Comparison of ENCODE assay signal across 1 cellular context in the genomic region with DNA sequence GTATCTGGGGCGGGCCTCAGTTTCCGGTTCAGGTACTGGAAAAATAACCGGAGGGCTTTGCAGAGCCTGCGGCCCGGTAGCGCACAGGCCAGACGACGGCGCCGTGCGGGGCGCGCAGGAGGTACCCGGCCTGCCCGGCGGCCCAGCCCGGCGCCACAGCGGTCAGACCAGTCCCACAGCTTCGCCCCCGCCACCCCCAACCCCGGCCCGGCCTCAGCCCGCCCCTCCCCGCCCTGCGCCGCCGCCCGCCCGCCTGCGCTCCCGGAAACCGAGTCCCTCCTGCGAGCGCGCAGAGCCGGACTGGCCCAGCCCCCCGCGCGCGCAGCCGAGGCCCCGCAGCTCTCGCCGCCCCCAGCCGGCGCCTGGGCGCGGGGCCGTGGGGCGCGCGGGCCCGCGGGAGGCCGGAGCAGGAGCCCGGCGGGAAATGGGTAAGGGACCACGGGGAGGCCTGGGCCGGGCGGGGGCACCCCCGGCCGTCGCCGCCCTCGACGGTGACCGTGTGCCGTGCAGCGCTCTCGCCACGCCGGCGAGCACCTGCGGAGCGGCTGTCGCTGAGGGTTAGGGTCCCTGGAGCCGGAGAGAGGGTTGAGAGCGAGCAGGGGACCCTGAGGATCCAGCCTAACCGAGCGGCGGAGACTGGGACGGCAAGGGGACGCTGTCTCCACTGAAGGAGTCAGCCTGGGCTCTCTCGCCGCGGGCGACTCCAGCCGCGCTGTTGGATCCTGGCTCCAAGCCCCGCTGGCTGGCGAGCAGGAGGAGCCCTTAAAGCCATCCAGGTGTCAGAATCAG.
TF ChIP-seq lines count a peak whose summit lies in the region.

No MANE protein-coding gene starts in this region.

TF ChIP-seq in HepG2, 621 proteins besides CTCF, POLR2A, EP300 and RAD21 (continued from another document and continues in another):
- TF ChIP-seq, protein P1, sequence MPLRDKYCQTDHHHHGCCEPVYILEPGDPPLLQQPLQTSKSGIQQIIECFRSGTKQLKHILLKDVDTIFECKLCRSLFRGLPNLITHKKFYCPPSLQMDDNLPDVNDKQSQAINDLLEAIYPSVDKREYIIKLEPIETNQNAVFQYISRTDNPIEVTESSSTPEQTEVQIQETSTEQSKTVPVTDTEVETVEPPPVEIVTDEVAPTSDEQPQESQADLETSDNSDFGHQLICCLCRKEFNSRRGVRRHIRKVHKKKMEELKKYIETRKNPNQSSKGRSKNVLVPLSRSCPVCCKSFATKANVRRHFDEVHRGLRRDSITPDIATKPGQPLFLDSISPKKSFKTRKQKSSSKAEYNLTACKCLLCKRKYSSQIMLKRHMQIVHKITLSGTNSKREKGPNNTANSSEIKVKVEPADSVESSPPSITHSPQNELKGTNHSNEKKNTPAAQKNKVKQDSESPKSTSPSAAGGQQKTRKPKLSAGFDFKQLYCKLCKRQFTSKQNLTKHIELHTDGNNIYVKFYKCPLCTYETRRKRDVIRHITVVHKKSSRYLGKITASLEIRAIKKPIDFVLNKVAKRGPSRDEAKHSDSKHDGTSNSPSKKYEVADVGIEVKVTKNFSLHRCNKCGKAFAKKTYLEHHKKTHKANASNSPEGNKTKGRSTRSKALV (CRISPR knock-in tag; IDR thresholded peaks at IDR 0.05) = peak; percentile 67; the same call in 1 of the 2 replicates
- TF ChIP-seq TRIM24 (CRISPR knock-in tag; IDR thresholded peaks at IDR 0.05) = no peak
- TF ChIP-seq, protein P2, sequence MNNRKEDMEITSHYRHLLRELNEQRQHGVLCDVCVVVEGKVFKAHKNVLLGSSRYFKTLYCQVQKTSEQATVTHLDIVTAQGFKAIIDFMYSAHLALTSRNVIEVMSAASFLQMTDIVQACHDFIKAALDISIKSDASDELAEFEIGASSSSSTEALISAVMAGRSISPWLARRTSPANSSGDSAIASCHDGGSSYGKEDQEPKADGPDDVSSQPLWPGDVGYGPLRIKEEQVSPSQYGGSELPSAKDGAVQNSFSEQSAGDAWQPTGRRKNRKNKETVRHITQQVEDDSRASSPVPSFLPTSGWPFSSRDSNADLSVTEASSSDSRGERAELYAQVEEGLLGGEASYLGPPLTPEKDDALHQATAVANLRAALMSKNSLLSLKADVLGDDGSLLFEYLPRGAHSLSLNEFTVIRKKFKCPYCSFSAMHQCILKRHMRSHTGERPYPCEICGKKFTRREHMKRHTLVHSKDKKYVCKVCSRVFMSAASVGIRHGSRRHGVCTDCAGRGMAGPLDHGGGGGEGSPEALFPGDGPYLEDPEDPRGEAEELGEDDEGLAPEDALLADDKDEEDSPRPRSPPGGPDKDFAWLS (CRISPR knock-in tag; IDR thresholded peaks at IDR 0.05; ENCODE audit: borderline replicate concordance) = no peak
- TF ChIP-seq ZNF761 (CRISPR knock-in tag; conservative IDR thresholded peaks at IDR 0.05) = peak; percentile 87; the same call in 1 of the 2 replicates
- TF ChIP-seq POLR2G (IDR thresholded peaks at IDR 0.05; ENCODE audit: low read depth, low read length) = peak; percentile 36; the same call in 1 of the 2 replicates
- no peak; the same call in 1 of the 2 replicates for TF ChIP-seq ZNF776 (CRISPR knock-in tag; IDR thresholded peaks at IDR 0.05)
- no peak for TF ChIP-seq ZKSCAN1 (IDR thresholded peaks at IDR 0.05; ENCODE audit: low read length)
- peak; percentile 71; the same call in 1 of the 2 replicates for TF ChIP-seq ZMAT3 (CRISPR knock-in tag; conservative IDR thresholded peaks at IDR 0.05)
- TF ChIP-seq PHB2 (IDR thresholded peaks at IDR 0.05; ENCODE audit: partially characterized antibody) = no peak
- TF ChIP-seq ZNF207 (IDR thresholded peaks at IDR 0.05; ENCODE audit: borderline replicate concordance) = no peak
- TF ChIP-seq SIN3A (IDR thresholded peaks at IDR 0.05; ENCODE audit: borderline replicate concordance, low read depth, low read length) = no peak
- TF ChIP-seq ETV6 (CRISPR knock-in tag; conservative IDR thresholded peaks at IDR 0.05) = 0 out of 2 replicates have a peak, but pooled peaks have one; percentile 27
- TF ChIP-seq SNAI1 (CRISPR knock-in tag; IDR thresholded peaks at IDR 0.05; ENCODE audit: borderline replicate concordance) = no peak; the same call in 1 of the 2 replicates
- TF ChIP-seq, protein P3, sequence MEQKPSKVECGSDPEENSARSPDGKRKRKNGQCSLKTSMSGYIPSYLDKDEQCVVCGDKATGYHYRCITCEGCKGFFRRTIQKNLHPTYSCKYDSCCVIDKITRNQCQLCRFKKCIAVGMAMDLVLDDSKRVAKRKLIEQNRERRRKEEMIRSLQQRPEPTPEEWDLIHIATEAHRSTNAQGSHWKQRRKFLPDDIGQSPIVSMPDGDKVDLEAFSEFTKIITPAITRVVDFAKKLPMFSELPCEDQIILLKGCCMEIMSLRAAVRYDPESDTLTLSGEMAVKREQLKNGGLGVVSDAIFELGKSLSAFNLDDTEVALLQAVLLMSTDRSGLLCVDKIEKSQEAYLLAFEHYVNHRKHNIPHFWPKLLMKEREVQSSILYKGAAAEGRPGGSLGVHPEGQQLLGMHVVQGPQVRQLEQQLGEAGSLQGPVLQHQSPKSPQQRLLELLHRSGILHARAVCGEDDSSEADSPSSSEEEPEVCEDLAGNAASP (CRISPR knock-in tag; IDR thresholded peaks at IDR 0.05; ENCODE audit: borderline replicate concordance) = no peak
- TF ChIP-seq, protein P4, sequence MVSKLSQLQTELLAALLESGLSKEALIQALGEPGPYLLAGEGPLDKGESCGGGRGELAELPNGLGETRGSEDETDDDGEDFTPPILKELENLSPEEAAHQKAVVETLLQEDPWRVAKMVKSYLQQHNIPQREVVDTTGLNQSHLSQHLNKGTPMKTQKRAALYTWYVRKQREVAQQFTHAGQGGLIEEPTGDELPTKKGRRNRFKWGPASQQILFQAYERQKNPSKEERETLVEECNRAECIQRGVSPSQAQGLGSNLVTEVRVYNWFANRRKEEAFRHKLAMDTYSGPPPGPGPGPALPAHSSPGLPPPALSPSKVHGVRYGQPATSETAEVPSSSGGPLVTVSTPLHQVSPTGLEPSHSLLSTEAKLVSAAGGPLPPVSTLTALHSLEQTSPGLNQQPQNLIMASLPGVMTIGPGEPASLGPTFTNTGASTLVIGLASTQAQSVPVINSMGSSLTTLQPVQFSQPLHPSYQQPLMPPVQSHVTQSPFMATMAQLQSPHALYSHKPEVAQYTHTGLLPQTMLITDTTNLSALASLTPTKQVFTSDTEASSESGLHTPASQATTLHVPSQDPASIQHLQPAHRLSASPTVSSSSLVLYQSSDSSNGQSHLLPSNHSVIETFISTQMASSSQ (IDR thresholded peaks at IDR 0.05; ENCODE audit: low read depth) = no peak
- TF ChIP-seq, protein P4 (CRISPR knock-in tag; IDR thresholded peaks at IDR 0.05; ENCODE audit: borderline replicate concordance) = no peak
- TF ChIP-seq ZNF274 (CRISPR knock-in tag; IDR thresholded peaks at IDR 0.05) = no peak
- TF ChIP-seq, protein P5, sequence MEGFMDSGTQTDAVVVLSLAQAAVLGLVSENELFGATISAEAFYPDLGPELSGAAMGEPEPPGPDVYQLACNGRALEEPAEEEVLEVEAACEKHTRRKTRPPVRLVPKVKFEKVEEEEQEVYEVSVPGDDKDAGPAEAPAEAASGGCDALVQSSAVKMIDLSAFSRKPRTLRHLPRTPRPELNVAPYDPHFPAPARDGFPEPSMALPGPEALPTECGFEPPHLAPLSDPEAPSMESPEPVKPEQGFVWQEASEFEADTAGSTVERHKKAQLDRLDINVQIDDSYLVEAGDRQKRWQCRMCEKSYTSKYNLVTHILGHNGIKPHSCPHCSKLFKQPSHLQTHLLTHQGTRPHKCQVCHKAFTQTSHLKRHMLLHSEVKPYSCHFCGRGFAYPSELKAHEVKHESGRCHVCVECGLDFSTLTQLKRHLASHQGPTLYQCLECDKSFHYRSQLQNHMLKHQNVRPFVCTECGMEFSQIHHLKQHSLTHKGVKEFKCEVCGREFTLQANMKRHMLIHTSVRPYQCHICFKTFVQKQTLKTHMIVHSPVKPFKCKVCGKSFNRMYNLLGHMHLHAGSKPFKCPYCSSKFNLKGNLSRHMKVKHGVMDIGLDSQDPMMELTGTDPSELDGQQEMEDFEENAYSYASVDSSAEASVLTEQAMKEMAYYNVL (CRISPR knock-in tag; IDR thresholded peaks at IDR 0.05; ENCODE audit: borderline replicate concordance) = no peak
- TF ChIP-seq GATAD1 (CRISPR knock-in tag; IDR thresholded peaks at IDR 0.05) = no peak
- no peak for TF ChIP-seq ZFP36 (IDR thresholded peaks at IDR 0.05; ENCODE audit: borderline replicate concordance, low read depth, low read length, partially characterized antibody)
- no peak for TF ChIP-seq ZNF781 (CRISPR knock-in tag; IDR thresholded peaks at IDR 0.05; ENCODE audit: borderline replicate concordance, not compliant biosample characterization)
- no peak for TF ChIP-seq SETDB1 (CRISPR knock-in tag; IDR thresholded peaks at IDR 0.05; ENCODE audit: borderline replicate concordance)
- no peak for TF ChIP-seq KDM6A (CRISPR knock-in tag; IDR thresholded peaks at IDR 0.05; ENCODE audit: low read depth)
- no peak for TF ChIP-seq GFI1 (CRISPR knock-in tag; IDR thresholded peaks at IDR 0.05; ENCODE audit: borderline replicate concordance)
- no peak for TF ChIP-seq SRF (IDR thresholded peaks at IDR 0.05; ENCODE audit: low read depth, low read length)
- TF ChIP-seq NBN (conservative IDR thresholded peaks at IDR 0.05) = no peak
- TF ChIP-seq ZNF7 (CRISPR knock-in tag; IDR thresholded peaks at IDR 0.05) = no peak
- TF ChIP-seq ZNF564 (CRISPR knock-in tag; IDR thresholded peaks at IDR 0.05) = peak; percentile 40; the same call in 1 of the 2 replicates
- TF ChIP-seq, protein P6, sequence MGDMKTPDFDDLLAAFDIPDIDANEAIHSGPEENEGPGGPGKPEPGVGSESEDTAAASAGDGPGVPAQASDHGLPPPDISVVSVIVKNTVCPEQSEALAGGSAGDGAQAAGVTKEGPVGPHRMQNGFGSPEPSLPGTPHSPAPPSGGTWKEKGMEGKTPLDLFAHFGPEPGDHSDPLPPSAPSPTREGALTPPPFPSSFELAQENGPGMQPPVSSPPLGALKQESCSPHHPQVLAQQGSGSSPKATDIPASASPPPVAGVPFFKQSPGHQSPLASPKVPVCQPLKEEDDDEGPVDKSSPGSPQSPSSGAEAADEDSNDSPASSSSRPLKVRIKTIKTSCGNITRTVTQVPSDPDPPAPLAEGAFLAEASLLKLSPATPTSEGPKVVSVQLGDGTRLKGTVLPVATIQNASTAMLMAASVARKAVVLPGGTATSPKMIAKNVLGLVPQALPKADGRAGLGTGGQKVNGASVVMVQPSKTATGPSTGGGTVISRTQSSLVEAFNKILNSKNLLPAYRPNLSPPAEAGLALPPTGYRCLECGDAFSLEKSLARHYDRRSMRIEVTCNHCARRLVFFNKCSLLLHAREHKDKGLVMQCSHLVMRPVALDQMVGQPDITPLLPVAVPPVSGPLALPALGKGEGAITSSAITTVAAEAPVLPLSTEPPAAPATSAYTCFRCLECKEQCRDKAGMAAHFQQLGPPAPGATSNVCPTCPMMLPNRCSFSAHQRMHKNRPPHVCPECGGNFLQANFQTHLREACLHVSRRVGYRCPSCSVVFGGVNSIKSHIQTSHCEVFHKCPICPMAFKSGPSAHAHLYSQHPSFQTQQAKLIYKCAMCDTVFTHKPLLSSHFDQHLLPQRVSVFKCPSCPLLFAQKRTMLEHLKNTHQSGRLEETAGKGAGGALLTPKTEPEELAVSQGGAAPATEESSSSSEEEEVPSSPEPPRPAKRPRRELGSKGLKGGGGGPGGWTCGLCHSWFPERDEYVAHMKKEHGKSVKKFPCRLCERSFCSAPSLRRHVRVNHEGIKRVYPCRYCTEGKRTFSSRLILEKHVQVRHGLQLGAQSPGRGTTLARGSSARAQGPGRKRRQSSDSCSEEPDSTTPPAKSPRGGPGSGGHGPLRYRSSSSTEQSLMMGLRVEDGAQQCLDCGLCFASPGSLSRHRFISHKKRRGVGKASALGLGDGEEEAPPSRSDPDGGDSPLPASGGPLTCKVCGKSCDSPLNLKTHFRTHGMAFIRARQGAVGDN (CRISPR knock-in tag; IDR thresholded peaks at IDR 0.05) = peak; percentile 87
- no peak for TF ChIP-seq ZNF703 (CRISPR knock-in tag; IDR thresholded peaks at IDR 0.05; ENCODE audit: borderline replicate concordance)
- no peak for TF ChIP-seq RBAK (CRISPR knock-in tag; IDR thresholded peaks at IDR 0.05)
- TF ChIP-seq FLYWCH1 (CRISPR knock-in tag; IDR thresholded peaks at IDR 0.05) = no peak
- no peak for TF ChIP-seq POLR2AphosphoS2 (IDR thresholded peaks at IDR 0.05; ENCODE audit: low read depth, low read length)
- TF ChIP-seq RXRA (CRISPR knock-in tag; IDR thresholded peaks at IDR 0.05) = peak; percentile 23; the same call in 1 of the 2 replicates
- TF ChIP-seq MEF2D (CRISPR knock-in tag; IDR thresholded peaks at IDR 0.05) = no peak
- no peak for TF ChIP-seq TP53 (CRISPR knock-in tag; conservative IDR thresholded peaks at IDR 0.05)
- TF ChIP-seq ZBTB20 (CRISPR knock-in tag; IDR thresholded peaks at IDR 0.05; ENCODE audit: borderline replicate concordance, low read depth) = no peak; the same call in 1 of the 2 replicates
- no peak for TF ChIP-seq RARG (CRISPR knock-in tag; IDR thresholded peaks at IDR 0.05; ENCODE audit: low read depth)
- no peak for TF ChIP-seq HIVEP1 (CRISPR knock-in tag; IDR thresholded peaks at IDR 0.05)
- TF ChIP-seq ZNF331 (CRISPR knock-in tag; IDR thresholded peaks at IDR 0.05) = no peak
- TF ChIP-seq, protein P7, sequence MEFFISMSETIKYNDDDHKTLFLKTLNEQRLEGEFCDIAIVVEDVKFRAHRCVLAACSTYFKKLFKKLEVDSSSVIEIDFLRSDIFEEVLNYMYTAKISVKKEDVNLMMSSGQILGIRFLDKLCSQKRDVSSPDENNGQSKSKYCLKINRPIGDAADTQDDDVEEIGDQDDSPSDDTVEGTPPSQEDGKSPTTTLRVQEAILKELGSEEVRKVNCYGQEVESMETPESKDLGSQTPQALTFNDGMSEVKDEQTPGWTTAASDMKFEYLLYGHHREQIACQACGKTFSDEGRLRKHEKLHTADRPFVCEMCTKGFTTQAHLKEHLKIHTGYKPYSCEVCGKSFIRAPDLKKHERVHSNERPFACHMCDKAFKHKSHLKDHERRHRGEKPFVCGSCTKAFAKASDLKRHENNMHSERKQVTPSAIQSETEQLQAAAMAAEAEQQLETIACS (CRISPR knock-in tag; IDR thresholded peaks at IDR 0.05) = peak; percentile 71
- no peak for TF ChIP-seq ZNF720 (CRISPR knock-in tag; IDR thresholded peaks at IDR 0.05)
- TF ChIP-seq, protein P8, sequence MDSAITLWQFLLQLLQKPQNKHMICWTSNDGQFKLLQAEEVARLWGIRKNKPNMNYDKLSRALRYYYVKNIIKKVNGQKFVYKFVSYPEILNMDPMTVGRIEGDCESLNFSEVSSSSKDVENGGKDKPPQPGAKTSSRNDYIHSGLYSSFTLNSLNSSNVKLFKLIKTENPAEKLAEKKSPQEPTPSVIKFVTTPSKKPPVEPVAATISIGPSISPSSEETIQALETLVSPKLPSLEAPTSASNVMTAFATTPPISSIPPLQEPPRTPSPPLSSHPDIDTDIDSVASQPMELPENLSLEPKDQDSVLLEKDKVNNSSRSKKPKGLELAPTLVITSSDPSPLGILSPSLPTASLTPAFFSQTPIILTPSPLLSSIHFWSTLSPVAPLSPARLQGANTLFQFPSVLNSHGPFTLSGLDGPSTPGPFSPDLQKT (CRISPR knock-in tag; IDR thresholded peaks at IDR 0.05; ENCODE audit: borderline replicate concordance) = no peak
